In genomic region chr13:25069236-25069635, GRCh38 we compare ENCODE assay signal across 20 cellular contexts.
"Had no signal": no experiment of that assay in that cellular context is flagged by ENCODE, and none has a peak within 500 bp of the region (broad histone marks: within the 10 kb centered on the region; RNA-seq: fewer than 3 reads in every experiment).

No MANE protein-coding gene starts in this region.

- H3K4me3 ChIP-seq: lung, mucosa of descending colon, psoas muscle, sigmoid colon, stomach, tibial artery, upper lobe of left lung, uterus had no signal

- H3K9me3 ChIP-seq: mucosa of descending colon, psoas muscle, sigmoid colon, stomach, tibial artery, upper lobe of left lung, uterus had no signal

- H3K27me3 ChIP-seq: upper lobe of left lung, uterus had no signal

- H3K36me3 ChIP-seq: sigmoid colon, stomach, tibial artery, upper lobe of left lung, uterus had no signal

- DNase-seq: cortex of kidney; effector memory CD8-positive, alpha-beta T cell; erythroblast; hypothalamus; left ventricle myocardium superior; mucosa of descending colon; naive B cell; psoas muscle; right cardiac atrium; sigmoid colon; stimulated activated CD4-positive, alpha-beta T cell treated with anti-CD3 and anti-CD28 coated beads, Interleukin-2, amount 100 ng/mL, for 24 hours; stimulated activated CD4-positive, alpha-beta T cell treated with anti-CD3 and anti-CD28 coated beads, Interleukin-4, amount 100 ng/mL, for 24 hours; stimulated activated naive CD4-positive, alpha-beta T cell treated with Interleukin-2 at 50 U/mL for 16 hours; stomach; tibial artery; uterus had no signal

- ATAC-seq: effector memory CD8-positive, alpha-beta T cell; left ventricle myocardium superior; mucosa of descending colon; natural killer cell treated with Interleukin-12 subunit alpha and Interleukin-12 subunit beta and Interleukin-15 and Interleukin-18, amount 100 ng/mL, for 72 hours; psoas muscle; right cardiac atrium; stimulated activated effector memory CD8-positive, alpha-beta T cell treated with anti-CD3 and anti-CD28 coated beads, Interleukin-12 subunit alpha, Interleukin-12 subunit beta, amount 100 ng/mL, for 72 hours had no signal

- H3K27ac ChIP-seq: psoas muscle, sigmoid colon, stomach, tibial artery, upper lobe of left lung, uterus had no signal

- H3K4me1 ChIP-seq: psoas muscle, sigmoid colon, stomach, tibial artery, upper lobe of left lung, uterus had no signal
